Comparison of ENCODE assay signal across 12 cellular contexts in genomic region chr10:30775779-30776591, GRCh38.
DNase-seq lines count a peak whose midpoint lies in the region; ATAC-seq and TF ChIP-seq lines count a peak whose summit lies in the region.
"Had no signal": no experiment of that assay in that cellular context is flagged by ENCODE, and none has a peak within 500 bp of the region (broad histone marks: within the 10 kb centered on the region; RNA-seq: fewer than 3 reads in every experiment).

No MANE protein-coding gene starts in this region.

- 57 to 80% methylated on average over 1 to 10 of the region's 10 CpGs for WGBS in transverse colon (ENCODE audit: low coverage in 1 of 2), 2 donors

- DNase-seq in HFFc6 (peak; percentile 70), astrocyte of the hippocampus (ENCODE audit: low read depth, low spot score) (peak; percentile 69), left ventricle myocardium superior (peak; percentile 45), transverse colon (peak; percentile 35), GOT3 (lab: John Stamatoyannopoulos, UW) (no peak), mesothelial cell of epicardium (ENCODE audit: low spot score in 2 of 2, unreplicated experiment in 2 of 2) (no peak), colonic mucosa (no peak)
- DNase-seq: activated CD4-positive, CD25-positive, alpha-beta regulatory T cell; activated T-cell treated with anti-CD3 and anti-CD28 coated beads for 4 hours; COR-L47; NCI-H2081 had no signal

- no peak for TF ChIP-seq POLR2A in transverse colon (IDR thresholded peaks at IDR 0.05)

- H3K9me3 Mint-ChIP-seq in HFFc6: peaks cover 8% of the 10 kb centered on the region
- H3K9me3 Mint-ChIP-seq in mesothelial cell of epicardium: peaks cover 5% of the 10 kb centered on the region

- no peaks in the 10 kb centered on the region for H3K27me3 ChIP-seq in transverse colon
- no peaks in the 10 kb centered on the region for H3K27me3 ChIP-seq in colonic mucosa
- H3K27me3 ChIP-seq: suprapubic skin had no signal

- H3K36me3 ChIP-seq in transverse colon (no peaks in the 10 kb centered on the region), colonic mucosa (no peaks in the 10 kb centered on the region)
- H3K36me3 ChIP-seq: suprapubic skin had no signal

- no peak overlapping the region for H3K4me3 ChIP-seq in transverse colon
- H3K4me3 ChIP-seq in colonic mucosa: no peak overlapping the region
- H3K4me3 ChIP-seq: suprapubic skin had no signal

- H3K36me3 Mint-ChIP-seq in HFFc6 (ENCODE audit: low read depth): peaks cover 7% of the 10 kb centered on the region; the same call in 1 of the 2 replicates
- H3K36me3 Mint-ChIP-seq in mesothelial cell of epicardium: no peaks in the 10 kb centered on the region

- peaks cover under 1 to 3% of the 10 kb centered on the region in 2 donors for H3K9me3 ChIP-seq in transverse colon
- no peaks in the 10 kb centered on the region for H3K9me3 ChIP-seq in colonic mucosa

- in situ Hi-C loops in transverse colon (cut with MboI; ENCODE audit: low pct_ligation_motif_present in 1 of 4, low pct_unique_long_range_greater_than_20kb in 1 of 4, low sequenced_read_pairs in 3 of 4): loop anchor here in 3 of 4 donors (25.0 kb wide), 3 partner anchors 261 to 1036 kb away; partner anchors contain the start of gene ZNF438 (in 2 of the 3)

- H3K4me1 ChIP-seq in transverse colon: peaks cover 0 to 5% (median 2%) of the 10 kb centered on the region in 4 donors
- H3K4me1 ChIP-seq in colonic mucosa: no peaks in the 10 kb centered on the region
- H3K4me1 ChIP-seq: suprapubic skin had no signal

- no peaks in the 10 kb centered on the region; the same call in 1 of the 2 replicates for H3K27me3 Mint-ChIP-seq in HFFc6 (ENCODE audit: insufficient read depth)
- H3K27me3 Mint-ChIP-seq in mesothelial cell of epicardium (ENCODE audit: low read depth): peaks cover 34% of the 10 kb centered on the region

- H3K27ac Mint-ChIP-seq in HFFc6 (no peak overlapping the region), mesothelial cell of epicardium (no peak overlapping the region)

- peak; percentile 92 for ATAC-seq in left ventricle myocardium superior

- intact Hi-C loops in left ventricle myocardium superior (cut with micrococcal nuclease) (no loop called here), transverse colon (cut with DNase I; ENCODE audit: low total_unique reads) (no loop called here), colonic mucosa (cut with DNase I) (no loop called here)

- H3K27ac ChIP-seq in transverse colon (peak overlapping the region in 3 of 4 donors; percentile 52 to 67 (median 60)), colonic mucosa (no peak overlapping the region)

- TF ChIP-seq CTCF in HFFc6 (IDR thresholded peaks at IDR 0.05) (no peak), transverse colon (IDR thresholded peaks at IDR 0.05) (no peak), mesothelial cell of epicardium (IDR thresholded peaks at IDR 0.05; ENCODE audit: unreplicated experiment) (no peak), colonic mucosa (IDR thresholded peaks at IDR 0.05) (no peak)

- H3K9ac ChIP-seq in colonic mucosa (ENCODE audit: low read depth in 2 of 2, low read length in 2 of 2): no peak overlapping the region

- TF ChIP-seq EP300 in transverse colon (IDR thresholded peaks at IDR 0.05; ENCODE audit: low read depth): no peak

- no peak overlapping the region for H3K4me3 Mint-ChIP-seq in HFFc6
- H3K4me3 Mint-ChIP-seq in mesothelial cell of epicardium: no peak overlapping the region

- H3K4me1 Mint-ChIP-seq in HFFc6 (ENCODE audit: low read depth) (peaks cover 17% of the 10 kb centered on the region), mesothelial cell of epicardium (peaks cover 3% of the 10 kb centered on the region)

Comparison
In these comparisons a context has a peak if more than half of its experiments do, and no peak if none do; other contexts are left out.
1. DNase-seq: peak in HFFc6 (single experiment), astrocyte of the hippocampus (single experiment), left ventricle myocardium superior (single experiment) and transverse colon (single experiment); none in GOT3 (single experiment), mesothelial cell of epicardium (0 of 2) and colonic mucosa (single experiment).